Comparison of ENCODE assay signal across 9 cellular contexts in the genomic region with DNA sequence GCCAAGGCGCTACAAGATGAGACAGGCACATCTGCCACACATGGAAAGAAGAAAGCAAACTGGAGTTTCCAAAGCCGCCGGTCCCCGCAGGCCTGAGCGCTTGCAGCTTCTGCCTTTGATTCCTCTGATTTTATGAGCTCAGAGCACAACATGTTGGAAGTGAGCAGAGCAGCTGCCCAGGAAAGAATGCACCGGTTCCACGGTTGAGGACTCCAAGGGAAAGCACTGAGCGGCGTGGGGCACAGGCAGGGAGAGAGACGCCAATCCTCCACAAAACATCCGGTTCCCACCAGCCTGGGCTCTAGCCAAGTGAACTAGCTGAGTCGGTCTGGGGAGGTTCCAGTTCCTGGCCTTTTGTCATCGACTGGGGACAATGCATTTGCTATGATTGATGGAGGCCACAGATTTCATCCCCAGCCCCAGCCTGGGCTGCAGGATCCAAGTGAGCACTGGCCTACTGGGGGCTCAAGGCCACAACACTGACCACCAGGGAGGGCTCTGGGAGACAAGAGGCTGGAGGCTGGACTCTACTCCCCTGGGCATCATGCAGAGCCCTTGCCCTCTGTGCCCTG.
DNase-seq lines count a peak whose midpoint lies in the region; ATAC-seq, FAIRE-seq and TF ChIP-seq lines count a peak whose summit lies in the region.
"Had no signal": no experiment of that assay in that cellular context is flagged by ENCODE, and none has a peak within 500 bp of the region (broad histone marks: within the 10 kb centered on the region; RNA-seq: fewer than 3 reads in every experiment).

No MANE protein-coding gene starts in this region.

- peak; percentile 68 for DNase-seq in GM04504 (ENCODE audit: low read depth)
- peak; percentile 33 for DNase-seq in bronchial epithelial cell (ENCODE audit: low read depth)
- peak; percentile 81 for DNase-seq in kidney epithelial cell (ENCODE audit: low read depth)
- DNase-seq in small intestine: peak; percentile 55
- no peak for DNase-seq in GF-D8 (lab: John Stamatoyannopoulos, UW)
- no peak for DNase-seq in NCI-H226
- no peak for DNase-seq in NOMO-1 treated with dmso at 0.1 percent for 144 hours (lab: John Stamatoyannopoulos, UW; ENCODE audit: unreplicated experiment)

- H3K27ac ChIP-seq in small intestine (ENCODE audit: low read depth in 1 of 2, low read length in 1 of 2): peak overlapping the region; percentile 62 to 68

- H3K4me3 ChIP-seq in bronchial epithelial cell (ENCODE audit: low read depth, low read length): no peak overlapping the region
- H3K4me3 ChIP-seq in kidney epithelial cell (ENCODE audit: low read depth, low read length): no peak overlapping the region
- no peak overlapping the region for H3K4me3 ChIP-seq in small intestine (ENCODE audit: low read depth in 1 of 2, low read length in 2 of 2)

- H3K36me3 ChIP-seq in bronchial epithelial cell (ENCODE audit: control insufficient read depth, insufficient read depth, low read length) (no peaks in the 10 kb centered on the region), kidney epithelial cell (ENCODE audit: control insufficient read depth, insufficient read depth, low read length) (no peaks in the 10 kb centered on the region), small intestine (ENCODE audit: control insufficient read depth in 2 of 2, insufficient read depth in 2 of 2, low read length in 2 of 2) (no peaks in the 10 kb centered on the region)

- no peak for ATAC-seq in GM21381 (IDR thresholded peaks at IDR 0.05; ENCODE audit: unreplicated experiment)

- FAIRE-seq in bronchial epithelial cell (lab: Jason Lieb, UNC) (no peak), small intestine (lab: Jason Lieb, UNC) (no peak)
- FAIRE-seq: TTC549 had no signal

- H3K27me3 ChIP-seq in bronchial epithelial cell (ENCODE audit: control insufficient read depth, insufficient read depth, low read length) (no peaks in the 10 kb centered on the region), kidney epithelial cell (ENCODE audit: control insufficient read depth, insufficient read depth, low read length) (no peaks in the 10 kb centered on the region), small intestine (ENCODE audit: control insufficient read depth in 2 of 2, insufficient read depth in 2 of 2, low read length in 2 of 2) (no peaks in the 10 kb centered on the region)

- WGBS in small intestine, 3 donors: 8 to 30% (median 24%) methylated on average over 13 of the region's 13 CpGs

- TF ChIP-seq CTCF in bronchial epithelial cell (IDR thresholded peaks at IDR 0.05; ENCODE audit: insufficient read depth, low read length, severe bottlenecking) (no peak), kidney epithelial cell (IDR thresholded peaks at IDR 0.05; ENCODE audit: insufficient read depth, low read length, poor library complexity, severe bottlenecking) (no peak)

- H3K4me1 ChIP-seq in small intestine (ENCODE audit: control insufficient read depth in 2 of 2, insufficient read depth in 1 of 2, low read depth in 1 of 2, low read length in 1 of 2): peaks cover 12 to 17% of the 10 kb centered on the region in 2 donors

- no peaks in the 10 kb centered on the region for H3K9me3 ChIP-seq in small intestine (ENCODE audit: control insufficient read depth, low read depth)

Comparison
In these comparisons a context has a peak if more than half of its experiments do, and no peak if none do; other contexts are left out.
1. DNase-seq: peak in GM04504 (single experiment), bronchial epithelial cell (single experiment), kidney epithelial cell (single experiment) and small intestine (single experiment); none in GF-D8 (single experiment), NCI-H226 (single experiment) and NOMO-1 treated with dmso at 0.1 percent for 144 hours (single experiment).